In genomic region chr9:77003366-77003765, GRCh38 we compare ENCODE assay signal across 4 cellular contexts. TPM values are rescaled to one million over a fixed set of nuclear protein-coding genes. Genes with fewer than 3 reads are reported as not detected.
"Had no signal": no experiment of that assay in that cellular context is flagged by ENCODE, and none has a peak within 500 bp of the region (broad histone marks: within the 10 kb centered on the region; RNA-seq: fewer than 3 reads in every experiment).

No MANE protein-coding gene starts in this region.

- H3K4me3 ChIP-seq: GM12878 had no signal

- DNase-seq: GDM1, GF-D8 had no signal

RNA-seq across cellular contexts. Expression of gene FOXB2, which starts 16.1 kb away (rescaled TPM):
- total RNA-seq: G401, GM12878 had no signal
- polyA plus RNA-seq: GM12878 had no signal
